ENCODE assay signal across 1 cellular context in the genomic region with DNA sequence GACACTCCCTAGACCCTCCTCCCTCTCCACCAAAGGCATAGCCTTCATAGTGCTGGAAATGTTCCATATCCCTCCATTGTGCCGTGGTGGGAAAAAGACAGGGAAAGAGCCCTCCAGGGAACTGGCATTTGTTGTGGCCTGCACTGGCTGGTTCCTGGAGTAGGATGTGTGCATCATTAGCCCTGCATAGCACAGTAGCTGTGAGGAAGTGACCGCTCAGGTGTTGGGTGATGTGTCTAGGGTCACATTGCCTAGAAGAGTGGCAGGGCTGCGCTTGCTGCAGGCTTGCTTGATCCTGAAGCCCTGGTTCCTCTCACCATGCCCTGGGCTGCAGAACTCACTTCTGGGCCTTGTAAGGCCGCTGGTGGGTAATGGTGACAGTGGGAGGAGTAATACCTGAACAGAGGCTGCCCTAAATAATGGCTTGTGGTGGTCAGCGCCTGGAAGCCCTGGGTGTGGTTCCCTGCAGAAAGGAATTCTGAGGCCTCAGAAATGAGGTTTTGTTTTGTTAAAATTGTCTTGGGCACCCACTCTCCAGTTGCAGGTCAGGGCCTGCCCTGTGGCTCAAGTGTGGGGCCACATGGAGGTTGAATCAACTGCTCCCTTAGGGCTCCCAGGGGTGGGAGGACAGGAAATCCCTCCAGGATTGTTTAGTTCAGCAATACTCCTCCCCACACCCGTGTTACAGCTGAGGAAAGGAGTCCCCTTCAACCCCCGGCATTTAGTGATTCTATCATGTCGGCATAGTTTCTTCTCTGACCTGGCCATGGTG.
TF ChIP-seq lines count a peak whose summit lies in the region.

No MANE protein-coding gene starts in this region.

TF ChIP-seq in GM23338, 12 proteins besides CTCF, POLR2A, EP300 and RAD21 (continued from another document):
- TF ChIP-seq, protein P1, sequence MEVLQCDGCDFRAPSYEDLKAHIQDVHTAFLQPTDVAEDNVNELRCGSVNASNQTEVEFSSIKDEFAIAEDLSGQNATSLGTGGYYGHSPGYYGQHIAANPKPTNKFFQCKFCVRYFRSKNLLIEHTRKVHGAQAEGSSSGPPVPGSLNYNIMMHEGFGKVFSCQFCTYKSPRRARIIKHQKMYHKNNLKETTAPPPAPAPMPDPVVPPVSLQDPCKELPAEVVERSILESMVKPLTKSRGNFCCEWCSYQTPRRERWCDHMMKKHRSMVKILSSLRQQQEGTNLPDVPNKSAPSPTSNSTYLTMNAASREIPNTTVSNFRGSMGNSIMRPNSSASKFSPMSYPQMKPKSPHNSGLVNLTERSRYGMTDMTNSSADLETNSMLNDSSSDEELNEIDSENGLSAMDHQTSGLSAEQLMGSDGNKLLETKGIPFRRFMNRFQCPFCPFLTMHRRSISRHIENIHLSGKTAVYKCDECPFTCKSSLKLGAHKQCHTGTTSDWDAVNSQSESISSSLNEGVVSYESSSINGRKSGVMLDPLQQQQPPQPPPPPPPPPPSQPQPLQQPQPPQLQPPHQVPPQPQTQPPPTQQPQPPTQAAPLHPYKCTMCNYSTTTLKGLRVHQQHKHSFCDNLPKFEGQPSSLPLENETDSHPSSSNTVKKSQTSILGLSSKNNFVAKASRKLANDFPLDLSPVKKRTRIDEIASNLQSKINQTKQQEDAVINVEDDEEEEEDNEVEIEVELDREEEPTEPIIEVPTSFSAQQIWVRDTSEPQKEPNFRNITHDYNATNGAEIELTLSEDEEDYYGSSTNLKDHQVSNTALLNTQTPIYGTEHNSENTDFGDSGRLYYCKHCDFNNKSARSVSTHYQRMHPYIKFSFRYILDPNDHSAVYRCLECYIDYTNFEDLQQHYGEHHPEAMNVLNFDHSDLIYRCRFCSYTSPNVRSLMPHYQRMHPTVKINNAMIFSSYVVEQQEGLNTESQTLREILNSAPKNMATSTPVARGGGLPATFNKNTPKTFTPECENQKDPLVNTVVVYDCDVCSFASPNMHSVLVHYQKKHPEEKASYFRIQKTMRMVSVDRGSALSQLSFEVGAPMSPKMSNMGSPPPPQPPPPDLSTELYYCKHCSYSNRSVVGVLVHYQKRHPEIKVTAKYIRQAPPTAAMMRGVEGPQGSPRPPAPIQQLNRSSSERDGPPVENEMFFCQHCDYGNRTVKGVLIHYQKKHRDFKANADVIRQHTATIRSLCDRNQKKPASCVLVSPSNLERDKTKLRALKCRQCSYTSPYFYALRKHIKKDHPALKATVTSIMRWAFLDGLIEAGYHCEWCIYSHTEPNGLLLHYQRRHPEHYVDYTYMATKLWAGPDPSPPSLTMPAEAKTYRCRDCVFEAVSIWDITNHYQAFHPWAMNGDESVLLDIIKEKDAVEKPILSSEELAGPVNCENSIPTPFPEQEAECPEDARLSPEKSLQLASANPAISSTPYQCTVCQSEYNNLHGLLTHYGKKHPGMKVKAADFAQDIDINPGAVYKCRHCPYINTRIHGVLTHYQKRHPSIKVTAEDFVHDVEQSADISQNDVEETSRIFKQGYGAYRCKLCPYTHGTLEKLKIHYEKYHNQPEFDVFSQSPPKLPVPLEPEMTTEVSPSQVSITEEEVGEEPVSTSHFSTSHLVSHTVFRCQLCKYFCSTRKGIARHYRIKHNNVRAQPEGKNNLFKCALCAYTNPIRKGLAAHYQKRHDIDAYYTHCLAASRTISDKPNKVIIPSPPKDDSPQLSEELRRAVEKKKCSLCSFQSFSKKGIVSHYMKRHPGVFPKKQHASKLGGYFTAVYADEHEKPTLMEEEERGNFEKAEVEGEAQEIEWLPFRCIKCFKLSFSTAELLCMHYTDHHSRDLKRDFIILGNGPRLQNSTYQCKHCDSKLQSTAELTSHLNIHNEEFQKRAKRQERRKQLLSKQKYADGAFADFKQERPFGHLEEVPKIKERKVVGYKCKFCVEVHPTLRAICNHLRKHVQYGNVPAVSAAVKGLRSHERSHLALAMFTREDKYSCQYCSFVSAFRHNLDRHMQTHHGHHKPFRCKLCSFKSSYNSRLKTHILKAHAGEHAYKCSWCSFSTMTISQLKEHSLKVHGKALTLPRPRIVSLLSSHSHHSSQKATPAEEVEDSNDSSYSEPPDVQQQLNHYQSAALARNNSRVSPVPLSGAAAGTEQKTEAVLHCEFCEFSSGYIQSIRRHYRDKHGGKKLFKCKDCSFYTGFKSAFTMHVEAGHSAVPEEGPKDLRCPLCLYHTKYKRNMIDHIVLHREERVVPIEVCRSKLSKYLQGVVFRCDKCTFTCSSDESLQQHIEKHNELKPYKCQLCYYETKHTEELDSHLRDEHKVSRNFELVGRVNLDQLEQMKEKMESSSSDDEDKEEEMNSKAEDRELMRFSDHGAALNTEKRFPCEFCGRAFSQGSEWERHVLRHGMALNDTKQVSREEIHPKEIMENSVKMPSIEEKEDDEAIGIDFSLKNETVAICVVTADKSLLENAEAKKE (CRISPR knock-in tag; IDR thresholded peaks at IDR 0.05) = no peak
- TF ChIP-seq STAT1 (IDR thresholded peaks at IDR 0.05; ENCODE audit: unreplicated experiment) (no peak), ZNF114 (CRISPR knock-in tag; IDR thresholded peaks at IDR 0.05) (no peak), EZH2phosphoT487 (IDR thresholded peaks at IDR 0.05; ENCODE audit: unreplicated experiment) (no peak), JUNB (IDR thresholded peaks at IDR 0.05; ENCODE audit: unreplicated experiment) (no peak), EZH2 (IDR thresholded peaks at IDR 0.05; ENCODE audit: low read depth, unreplicated experiment) (no peak), POLR2AphosphoS5 (IDR thresholded peaks at IDR 0.05; ENCODE audit: low read depth) (no peak)
- TF ChIP-seq, protein P2, sequence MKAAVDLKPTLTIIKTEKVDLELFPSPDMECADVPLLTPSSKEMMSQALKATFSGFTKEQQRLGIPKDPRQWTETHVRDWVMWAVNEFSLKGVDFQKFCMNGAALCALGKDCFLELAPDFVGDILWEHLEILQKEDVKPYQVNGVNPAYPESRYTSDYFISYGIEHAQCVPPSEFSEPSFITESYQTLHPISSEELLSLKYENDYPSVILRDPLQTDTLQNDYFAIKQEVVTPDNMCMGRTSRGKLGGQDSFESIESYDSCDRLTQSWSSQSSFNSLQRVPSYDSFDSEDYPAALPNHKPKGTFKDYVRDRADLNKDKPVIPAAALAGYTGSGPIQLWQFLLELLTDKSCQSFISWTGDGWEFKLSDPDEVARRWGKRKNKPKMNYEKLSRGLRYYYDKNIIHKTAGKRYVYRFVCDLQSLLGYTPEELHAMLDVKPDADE (IDR thresholded peaks at IDR 0.05) = no peak
TF ChIP-seq in GM23338: peak in this region for 0.
